ENCODE assay signal across 19 cellular contexts in the genomic region with DNA sequence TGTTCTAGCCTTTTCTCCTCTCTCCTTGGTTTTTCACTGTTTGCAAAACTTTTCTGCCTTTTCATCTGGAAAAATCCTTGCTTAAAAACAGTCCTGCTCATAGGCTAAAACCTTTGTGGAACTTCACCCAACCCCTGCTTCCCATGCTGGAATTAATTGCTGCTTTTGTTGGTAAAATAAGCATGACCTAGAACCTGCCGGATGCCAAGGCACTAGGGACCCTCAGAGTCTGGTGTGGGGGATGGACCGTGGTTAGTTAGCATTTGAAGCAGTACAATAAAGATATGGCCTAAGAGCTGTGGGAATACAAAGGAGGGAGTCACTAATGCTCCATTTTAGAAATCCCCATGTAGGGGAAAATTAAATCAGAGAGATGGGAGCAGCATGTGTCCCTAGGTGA.
"Had no signal": no experiment of that assay in that cellular context is flagged by ENCODE, and none has a peak within 500 bp of the region (broad histone marks: within the 10 kb centered on the region; RNA-seq: fewer than 3 reads in every experiment).

No MANE protein-coding gene starts in this region.

- H3K27ac Mint-ChIP-seq: natural killer cell had no signal

- H3K36me3 Mint-ChIP-seq: natural killer cell had no signal

- H3K4me1 ChIP-seq: lower lobe of right lung, prostate gland, spleen, stomach, vagina had no signal

- FAIRE-seq: endometrium, frontal cortex, keratinocyte had no signal

- H3K4me3 Mint-ChIP-seq: natural killer cell had no signal

- ATAC-seq: lower lobe of right lung, natural killer cell had no signal

- H3K4me3 ChIP-seq: coronary artery, lower lobe of right lung, prostate gland, skin epidermis, spleen, stomach, thyroid gland, vagina had no signal

- H3K9me3 ChIP-seq: prostate gland, stomach, thyroid gland, vagina had no signal

- DNase-seq: dermis blood vessel endothelial cell; effector memory CD4-positive, alpha-beta T cell; erythroblast; head of caudate nucleus; lower lobe of right lung; natural killer cell; nucleus accumbens; spleen; stimulated activated naive CD4-positive, alpha-beta T cell; stomach; thyroid gland; trophoblast cell had no signal

- H3K36me3 ChIP-seq: lower lobe of right lung, prostate gland, spleen, stomach, thyroid gland, vagina had no signal

- H3K27ac ChIP-seq: coronary artery, lower lobe of right lung, prostate gland, skin epidermis, spleen, stomach, vagina had no signal

- H3K27me3 ChIP-seq: spleen, stomach, thyroid gland, vagina had no signal
